Comparison of ENCODE assay signal across 8 cellular contexts in genomic region chr6:116010400-116011095, GRCh38. TPM values are rescaled to one million over a fixed set of nuclear protein-coding genes. Genes with fewer than 3 reads are reported as not detected.
A peak's percentile ranks its signal among the peaks of the same experiment; 100 is the strongest.
DNase-seq lines count a peak whose midpoint lies in the region; ATAC-seq, FAIRE-seq and TF ChIP-seq lines count a peak whose summit lies in the region.

No MANE protein-coding gene starts in this region.

- peak; percentile 83 for FAIRE-seq in A204.1 (lab: Jason Lieb, UNC)

- peak; percentile 15 for DNase-seq in NCI-H2196 treated with DMSO at 0.1 percent for 48 hours (lab: John Stamatoyannopoulos, UW; ENCODE audit: unreplicated experiment)
- peak; percentile 18 to 29 for DNase-seq in activated CD4-positive, alpha-beta T cell treated with anti-CD3 and anti-CD28 coated beads for 4 hours
- peak; percentile 2 to 24 (median 6) for DNase-seq in effector memory CD4-positive, alpha-beta T cell
- DNase-seq in lung microvascular endothelial cell (ENCODE audit: low read depth in 2 of 2): peak; percentile 74 to 80
- DNase-seq in stimulated activated CD8-positive, alpha-beta memory T cell treated with anti-CD3 and anti-CD28 coated beads, Interleukin-7, amount 100 ng/mL, for 24 hours (ENCODE audit: low read depth): peak; percentile 5

- H3K4me1 ChIP-seq in effector memory CD4-positive, alpha-beta T cell (ENCODE audit: control insufficient read depth, insufficient read depth, low read length, poor library complexity, severe bottlenecking): no peaks in the 10 kb centered on the region

- no peaks in the 10 kb centered on the region for H3K9me3 ChIP-seq in effector memory CD4-positive, alpha-beta T cell (ENCODE audit: control insufficient read depth, low read length)

- H3K27me3 ChIP-seq in effector memory CD4-positive, alpha-beta T cell (replicated peaks; ENCODE audit: control insufficient read depth, insufficient read depth, low read length, poor library complexity, severe bottlenecking): no peaks in the 10 kb centered on the region

- peak; percentile 34 for ATAC-seq in HG02938 (IDR thresholded peaks at IDR 0.05; ENCODE audit: unreplicated experiment)

- H3K4me3 ChIP-seq in GM12875 (ENCODE audit: low read depth, low read length): no peak overlapping the region
- H3K4me3 ChIP-seq in effector memory CD4-positive, alpha-beta T cell (ENCODE audit: insufficient read depth, low read depth, low read length, poor library complexity, severe bottlenecking): no peak overlapping the region

- H3K36me3 ChIP-seq in effector memory CD4-positive, alpha-beta T cell (ENCODE audit: control insufficient read depth, insufficient read depth, low read length): no peaks in the 10 kb centered on the region

- no peak overlapping the region for H3K27ac ChIP-seq in effector memory CD4-positive, alpha-beta T cell (ENCODE audit: insufficient read depth, low read length, poor library complexity, severe bottlenecking)

- peak; percentile 67; the same call in 1 of the 2 replicates for TF ChIP-seq CTCF in GM12875 (IDR thresholded peaks at IDR 0.05; ENCODE audit: borderline replicate concordance, insufficient read depth, low read depth, low read length)

RNA-seq across cellular contexts. Expression of gene FRK, which starts 50.1 kb away (rescaled TPM):
- total RNA-seq in lung microvascular endothelial cell: under 0.01 TPM in 2 replicates

Comparison
In these comparisons a context has a peak if more than half of its experiments do, and no peak if none do; other contexts are left out.
1. DNase-seq: peak in every context shown above with its lines; median percentile 77 in lung microvascular endothelial cell; 24 in activated CD4-positive, alpha-beta T cell treated with anti-CD3 and anti-CD28 coated beads for 4 hours; 15 in NCI-H2196 treated with DMSO at 0.1 percent for 48 hours; 6 in effector memory CD4-positive, alpha-beta T cell; 5 in stimulated activated CD8-positive, alpha-beta memory T cell treated with anti-CD3 and anti-CD28 coated beads, Interleukin-7, amount 100 ng/mL, for 24 hours.